ENCODE assay signal across 27 cellular contexts in the genomic region with DNA sequence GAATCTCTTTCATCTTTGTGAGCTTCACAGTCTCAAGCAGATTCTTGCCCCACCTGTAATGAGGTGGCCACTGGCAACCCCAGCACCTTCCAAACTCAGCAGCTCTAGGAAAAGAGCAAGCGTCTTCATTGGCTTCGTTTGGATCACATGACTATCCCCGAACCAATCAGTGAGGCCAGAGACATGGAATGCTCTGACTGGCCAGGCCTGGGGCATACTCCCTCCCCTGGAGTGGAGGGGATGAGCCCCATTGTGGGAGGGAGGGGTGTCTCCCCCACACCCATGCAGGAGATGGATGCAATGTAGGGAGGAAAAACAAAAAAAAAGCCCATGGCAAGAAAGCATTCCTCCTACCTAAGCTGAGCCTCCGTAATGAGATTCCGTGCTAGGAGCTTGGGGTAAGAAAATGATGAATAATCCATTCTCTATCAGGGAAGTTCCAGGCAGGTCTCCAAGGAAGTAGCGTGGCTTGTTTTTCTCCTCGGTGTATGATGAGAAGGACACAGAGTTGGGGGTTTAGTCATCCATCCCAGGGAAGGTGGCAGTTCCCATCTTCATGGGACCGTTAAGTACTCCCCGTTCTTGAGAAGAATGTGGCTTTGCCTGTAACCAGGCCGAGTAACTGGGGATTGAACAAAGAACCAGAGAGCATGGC. TPM values are rescaled to one million over a fixed set of nuclear protein-coding genes. Genes with fewer than 3 reads are reported as not detected.
DNase-seq lines count a peak whose midpoint lies in the region; ATAC-seq and TF ChIP-seq lines count a peak whose summit lies in the region.
"Had no signal": no experiment of that assay in that cellular context is flagged by ENCODE, and none has a peak within 500 bp of the region (broad histone marks: within the 10 kb centered on the region; RNA-seq: fewer than 3 reads in every experiment).

No MANE protein-coding gene starts in this region.

- CTCF ChIA-PET in activated CD8-positive, alpha-beta memory T cell treated with anti-CD3 and anti-CD28 coated beads, Interleukin-2, amount 10 ng/mL, durations not matched to agents 7 days and 5 days (lab: Charles Lee), result interaction anchor here (0.7 to 1.0 kb wide), 3 partner anchors 24 to 263 kb away, joined by 3 to 4 read pairs (median 4); no protein-coding TSS in a partner anchor

- H3K27ac ChIP-seq in stomach smooth muscle (ENCODE audit: low read length), result peak overlapping the region; percentile 41
- H3K27ac ChIP-seq: 22Rv1, gastrocnemius medialis, neural progenitor cell, parathyroid adenoma, RWPE1, SJSA1 had no signal

- peak; percentile 25 for DNase-seq in activated CD8-positive, alpha-beta memory T cell treated with anti-CD3 and anti-CD28 coated beads, Interleukin-2, amount 50 U/mL, for 48 hours
- no peak for DNase-seq in activated CD8-positive, alpha-beta memory T cell treated with anti-CD3 and anti-CD28 coated beads, Interleukin-2, amount 10 ng/mL, durations not matched to agents 7 days and 5 days
- DNase-seq in SK-N-DZ (ENCODE audit: low spot score) (peak; percentile 24), epithelial cell of esophagus (ENCODE audit: low read depth) (peak; percentile 45), activated gamma-delta T cell (lab: John Stamatoyannopoulos, UW) (no peak)
- no peak for DNase-seq in activated T-cell treated with anti-CD3 and anti-CD28 coated beads, Interleukin-2, amount 50 U/mL, for 4 hours
- DNase-seq: activated CD4-positive, alpha-beta T cell treated with anti-CD3 and anti-CD28 coated beads for 1 hour; activated CD8-positive, alpha-beta T cell treated with anti-CD3 and anti-CD28 coated beads for 36 hours; amygdala; C1 segment of cervical spinal cord; gastrocnemius medialis; NCI-H1436; NCI-H446 treated with DMSO at 0.1 percent for 48 hours; NCI-H774; stimulated activated CD4-positive, alpha-beta T cell treated with anti-CD3 and anti-CD28 coated beads, Interleukin-1b, Interleukin-23, amount 100 ng/mL, for 48 hours; stimulated activated naive CD4-positive, alpha-beta T cell treated with Interleukin-2 at 50 U/mL for 16 hours had no signal

- peaks cover 1% of the 10 kb centered on the region for H3K4me1 Mint-ChIP-seq in activated CD8-positive, alpha-beta memory T cell treated with anti-CD3 and anti-CD28 coated beads, Interleukin-2, amount 10 ng/mL, durations not matched to agents 7 days and 5 days
- H3K4me1 Mint-ChIP-seq in activated T-cell treated with anti-CD3 and anti-CD28 coated beads, Interleukin-2, amount 50 U/mL, for 4 hours (ENCODE audit: low read depth), result no peaks in the 10 kb centered on the region
- H3K4me1 Mint-ChIP-seq: activated naive CD4-positive, alpha-beta T cell treated with anti-CD3 and anti-CD28 coated beads, Interleukin-2, amount 50 U/mL, for 24 hours had no signal

- H3K27ac Mint-ChIP-seq in activated CD8-positive, alpha-beta memory T cell treated with anti-CD3 and anti-CD28 coated beads, Interleukin-2, amount 10 ng/mL, durations not matched to agents 7 days and 5 days, result no peak overlapping the region
- H3K27ac Mint-ChIP-seq: activated CD8-positive, alpha-beta T cell treated with anti-CD3 and anti-CD28 coated beads for 36 hours; activated naive CD4-positive, alpha-beta T cell treated with anti-CD3 and anti-CD28 coated beads, Interleukin-2, amount 50 U/mL, for 24 hours; activated T-helper 2 cell treated with anti-CD3 and anti-CD28 coated beads, Interferon-gamma antibody, Interleukin-2, Interleukin-4, amounts not matched to agents 10 μg/mL and 5 μg/mL and 100 μg/mL, durations not matched to agents 14 hours and 24 hours and 36 hours; neural progenitor cell; T-helper 1 cell treated with Interleukin-12 subunit alpha and Interleukin-12 subunit beta and Interleukin-4 antibody, amounts not matched to agents 30 μg/mL and 1 μg/mL, for 36 hours had no signal

- no peaks in the 10 kb centered on the region for H3K9me3 ChIP-seq in stomach smooth muscle (ENCODE audit: control insufficient read depth in 2 of 2, low read length in 2 of 2)
- H3K9me3 ChIP-seq: gastrocnemius medialis, SJSA1 had no signal

- no peaks in the 10 kb centered on the region for H3K9me3 Mint-ChIP-seq in activated CD8-positive, alpha-beta memory T cell treated with anti-CD3 and anti-CD28 coated beads, Interleukin-2, amount 10 ng/mL, durations not matched to agents 7 days and 5 days (ENCODE audit: low read depth)
- no peaks in the 10 kb centered on the region for H3K9me3 Mint-ChIP-seq in activated T-cell treated with anti-CD3 and anti-CD28 coated beads, Interleukin-2, amount 50 U/mL, for 4 hours
- H3K9me3 Mint-ChIP-seq: activated CD8-positive, alpha-beta T cell treated with anti-CD3 and anti-CD28 coated beads for 36 hours; activated naive CD4-positive, alpha-beta T cell treated with anti-CD3 and anti-CD28 coated beads, Interleukin-2, amount 50 U/mL, for 24 hours; activated T-helper 2 cell treated with anti-CD3 and anti-CD28 coated beads, Interferon-gamma antibody, Interleukin-2, Interleukin-4, amounts not matched to agents 10 μg/mL and 5 μg/mL and 100 μg/mL, durations not matched to agents 14 hours and 24 hours and 36 hours; neural progenitor cell; T-helper 1 cell treated with Interleukin-12 subunit alpha and Interleukin-12 subunit beta and Interleukin-4 antibody, amounts not matched to agents 30 μg/mL and 1 μg/mL, for 36 hours had no signal

- H3K4me3 ChIP-seq in epithelial cell of esophagus (ENCODE audit: low read length) (no peak overlapping the region), stomach smooth muscle (ENCODE audit: low read length in 2 of 2) (no peak overlapping the region)
- H3K4me3 ChIP-seq: gastrocnemius medialis, neural progenitor cell, SJSA1 had no signal

- H3K4me1 ChIP-seq in stomach smooth muscle (ENCODE audit: control insufficient read depth, insufficient read depth, low read length), result peaks cover 20% of the 10 kb centered on the region
- H3K4me1 ChIP-seq: gastrocnemius medialis, neural progenitor cell, parathyroid adenoma had no signal

- ATAC-seq in activated CD8-positive, alpha-beta memory T cell treated with anti-CD3 and anti-CD28 coated beads, Interleukin-2, amount 10 ng/mL, durations not matched to agents 7 days and 5 days, result no peak
- no peak for ATAC-seq in GM21528 (IDR thresholded peaks at IDR 0.05; ENCODE audit: low FRiP score, unreplicated experiment)
- no peak for ATAC-seq in activated T-cell treated with anti-CD3 and anti-CD28 coated beads, Interleukin-2, amount 50 U/mL, for 4 hours
- ATAC-seq: activated CD8-positive, alpha-beta T cell treated with anti-CD3 and anti-CD28 coated beads for 36 hours; gastrocnemius medialis had no signal

- H3K4me3 Mint-ChIP-seq in activated CD8-positive, alpha-beta memory T cell treated with anti-CD3 and anti-CD28 coated beads, Interleukin-2, amount 10 ng/mL, durations not matched to agents 7 days and 5 days, result no peak overlapping the region
- H3K4me3 Mint-ChIP-seq in activated T-cell treated with anti-CD3 and anti-CD28 coated beads, Interleukin-2, amount 50 U/mL, for 4 hours, result no peak overlapping the region
- H3K4me3 Mint-ChIP-seq: activated CD8-positive, alpha-beta T cell treated with anti-CD3 and anti-CD28 coated beads for 36 hours; activated naive CD4-positive, alpha-beta T cell treated with anti-CD3 and anti-CD28 coated beads, Interleukin-2, amount 50 U/mL, for 24 hours; neural progenitor cell; T-helper 1 cell treated with Interleukin-12 subunit alpha and Interleukin-12 subunit beta and Interleukin-4 antibody, amounts not matched to agents 30 μg/mL and 1 μg/mL, for 36 hours had no signal

- H3K36me3 ChIP-seq in stomach smooth muscle (ENCODE audit: control insufficient read depth in 2 of 2, insufficient read depth in 2 of 2, low read length in 2 of 2), result no peaks in the 10 kb centered on the region
- H3K36me3 ChIP-seq: gastrocnemius medialis, neural progenitor cell, SJSA1 had no signal

- TF ChIP-seq CTCF in epithelial cell of esophagus (IDR thresholded peaks at IDR 0.05; ENCODE audit: insufficient read depth, low read depth, low read length, missing control alignments), result no peak

- H3K27me3 Mint-ChIP-seq in activated CD8-positive, alpha-beta memory T cell treated with anti-CD3 and anti-CD28 coated beads, Interleukin-2, amount 10 ng/mL, durations not matched to agents 7 days and 5 days, result peaks cover 39% of the 10 kb centered on the region
- H3K27me3 Mint-ChIP-seq in activated T-cell treated with anti-CD3 and anti-CD28 coated beads, Interleukin-2, amount 50 U/mL, for 4 hours (ENCODE audit: low read depth), result peaks cover 28% of the 10 kb centered on the region

- H3K36me3 Mint-ChIP-seq in activated CD8-positive, alpha-beta memory T cell treated with anti-CD3 and anti-CD28 coated beads, Interleukin-2, amount 10 ng/mL, durations not matched to agents 7 days and 5 days, result no peaks in the 10 kb centered on the region
- H3K36me3 Mint-ChIP-seq in activated T-cell treated with anti-CD3 and anti-CD28 coated beads, Interleukin-2, amount 50 U/mL, for 4 hours (ENCODE audit: insufficient read depth), result no peaks in the 10 kb centered on the region
- H3K36me3 Mint-ChIP-seq: activated naive CD4-positive, alpha-beta T cell treated with anti-CD3 and anti-CD28 coated beads, Interleukin-2, amount 50 U/mL, for 24 hours; neural progenitor cell had no signal

- no peak overlapping the region for H3K9ac ChIP-seq in stomach smooth muscle (ENCODE audit: low read length in 2 of 2)
- H3K9ac ChIP-seq: neural progenitor cell, parathyroid adenoma had no signal

- H3K27me3 ChIP-seq in stomach smooth muscle (ENCODE audit: control insufficient read depth in 1 of 2, insufficient read depth in 2 of 2, low read length in 2 of 2), result no peaks in the 10 kb centered on the region
- H3K27me3 ChIP-seq: gastrocnemius medialis, neural progenitor cell, SJSA1 had no signal

RNA-seq across cellular contexts. Expression of a gene that starts 32.7 kb away (rescaled TPM):
- not detected for total RNA-seq in activated CD8-positive, alpha-beta memory T cell treated with anti-CD3 and anti-CD28 coated beads, Interleukin-2, amount 10 ng/mL, durations not matched to agents 7 days and 5 days
- polyA plus RNA-seq in SK-N-DZ (2014; cell fraction: cytosol; rRNA removed), result 1.2 and 1.6 TPM in 2 replicates
- polyA plus RNA-seq in SK-N-DZ (2014; cell fraction: nucleus; rRNA removed), result 0.62 and 9.1 TPM in 2 replicates
- total RNA-seq in activated T-cell treated with anti-CD3 and anti-CD28 coated beads, Interleukin-2, amount 50 U/mL, for 4 hours, result under 1 TPM; 0.08 to 0.50 (median 0.20) TPM
- total RNA-seq: activated T-helper 2 cell treated with anti-CD3 and anti-CD28 coated beads, Interferon-gamma antibody, Interleukin-2, Interleukin-4, amounts not matched to agents 10 μg/mL and 5 μg/mL and 100 μg/mL, durations not matched to agents 14 hours and 24 hours and 36 hours; bronchial epithelial cell; gastrocnemius medialis had no signal

Comparison
In these comparisons a context has a peak if more than half of its experiments do, and no peak if none do; other contexts are left out.
1. DNase-seq: peak in activated CD8-positive, alpha-beta memory T cell treated with anti-CD3 and anti-CD28 coated beads, Interleukin-2, amount 50 U/mL, for 48 hours (single experiment), SK-N-DZ (single experiment) and epithelial cell of esophagus (single experiment); none in activated CD8-positive, alpha-beta memory T cell treated with anti-CD3 and anti-CD28 coated beads, Interleukin-2, amount 10 ng/mL, durations not matched to agents 7 days and 5 days (single experiment), activated T-cell treated with anti-CD3 and anti-CD28 coated beads, Interleukin-2, amount 50 U/mL, for 4 hours (single experiment) and activated gamma-delta T cell (single experiment).